In genomic region chr12:77065361-77066204, GRCh38 we compare ENCODE assay signal across 8 cellular contexts. TPM values are rescaled to one million over a fixed set of nuclear protein-coding genes. Genes with fewer than 3 reads are reported as not detected.
A peak's percentile ranks its signal among the peaks of the same experiment; 100 is the strongest.
DNase-seq lines count a peak whose midpoint lies in the region; ATAC-seq and TF ChIP-seq lines count a peak whose summit lies in the region.

E2F7 (minus strand) TSS chr12:77065569; CDS start chr12:77064635, 934 bp downstream.

- H3K27me3 ChIP-seq in kidney epithelial cell (ENCODE audit: control insufficient read depth, insufficient read depth, low read length) = no peaks in the 10 kb centered on the region

- ATAC-seq in HG03378 (IDR thresholded peaks at IDR 0.05; ENCODE audit: unreplicated experiment) = peak; percentile 57
- ATAC-seq in activated CD4-positive, CD25-positive, alpha-beta regulatory T cell treated with anti-CD3 and anti-CD28 coated beads, Interleukin-2, amount 50 U/mL, for 24 hours = peak; percentile 93 to 94

- peak; percentile 90 for TF ChIP-seq POLR2A in GM19193 (IDR thresholded peaks at IDR 0.05; ENCODE audit: extremely low read depth, insufficient read depth, insufficient read length)

- H3K4me3 ChIP-seq in kidney epithelial cell (ENCODE audit: low read depth, low read length) = peak within 1 kb of the TSS; percentile 61

- H3K36me3 ChIP-seq in kidney epithelial cell (ENCODE audit: control insufficient read depth, insufficient read depth, low read length) = no peaks in the 10 kb centered on the region

- DNase-seq in Ammon's horn (ENCODE audit: low spot score) (peak; percentile 80), NCI-H446 (lab: John Stamatoyannopoulos, UW) (peak; percentile 94 to 98), cerebellum (ENCODE audit: low spot score) (peak; percentile 93), kidney epithelial cell (ENCODE audit: low read depth) (peak; percentile 69)
- DNase-seq in stimulated activated CD4-positive, alpha-beta T cell treated with anti-CD3 and anti-CD28 coated beads, Interleukin-15, amount 100 ng/mL, for 48 hours (ENCODE audit: low read depth in 2 of 2) = peak; percentile 70 to 82

- no peak for TF ChIP-seq CTCF in kidney epithelial cell (IDR thresholded peaks at IDR 0.05; ENCODE audit: insufficient read depth, low read length, poor library complexity, severe bottlenecking)

RNA-seq across cellular contexts. Expression of gene E2F7, which starts in this region (rescaled TPM):
- total RNA-seq in cerebellum (9.3 TPM), kidney epithelial cell (34.2 and 53.3 TPM in 2 replicates)

Comparison
In these comparisons a context has a peak if more than half of its experiments do, and no peak if none do; other contexts are left out.
1. Peak in every context shown above with its lines: DNase-seq, ATAC-seq and H3K4me3 ChIP-seq.